Comparison of ENCODE assay signal across 10 cellular contexts in the genomic region with DNA sequence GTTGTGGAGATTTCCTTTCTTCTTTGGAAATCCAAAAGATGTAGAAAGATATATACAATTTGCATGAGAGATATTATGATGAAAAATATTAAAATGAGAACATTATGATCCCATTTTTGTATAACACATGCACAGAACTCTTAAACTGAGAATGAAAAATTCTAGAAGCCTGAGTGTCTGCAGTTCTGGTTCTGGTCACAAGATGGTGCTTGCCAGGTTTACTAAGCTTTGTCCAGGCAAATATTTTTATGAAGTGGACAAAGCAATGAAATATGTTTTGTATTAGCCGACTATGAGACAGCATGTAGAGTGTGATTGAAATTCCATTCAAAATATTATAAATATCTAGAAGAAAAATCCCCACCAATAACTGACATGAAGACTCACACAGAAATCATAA. TPM values are rescaled to one million over a fixed set of nuclear protein-coding genes. Genes with fewer than 3 reads are reported as not detected.
DNase-seq lines count a peak whose midpoint lies in the region; ATAC-seq and TF ChIP-seq lines count a peak whose summit lies in the region.
"Had no signal": no experiment of that assay in that cellular context is flagged by ENCODE, and none has a peak within 500 bp of the region (broad histone marks: within the 10 kb centered on the region; RNA-seq: fewer than 3 reads in every experiment).

No MANE protein-coding gene starts in this region.

- in situ Hi-C loops in IMR-90 (cut with MboI; ENCODE audit: low sequenced_read_pairs), result no loop called here

- intact Hi-C loops in IMR-90 (cut with micrococcal nuclease) (no loop called here), breast epithelium (cut with DNase I; ENCODE audit: low total_unique reads) (no loop called here)

- H2BK120ac ChIP-seq in IMR-90 (ENCODE audit: low read depth, low read length) (no peak overlapping the region), mesenchymal stem cell (ENCODE audit: low read depth, low read length) (no peak overlapping the region)

- H2AK9ac ChIP-seq in IMR-90 (replicated peaks; ENCODE audit: low read depth, low read length, poor library complexity), result no peak overlapping the region

- DNase-seq in BE2C (no peak), IMR-90 (no peak), breast epithelium (ENCODE audit: low spot score in 2 of 2) (no peak), mesenchymal stem cell (peak; percentile 15), SK-N-DZ (ENCODE audit: low spot score) (no peak), NCI-H2107 treated with DMSO at 0.1 percent for 48 hours (lab: John Stamatoyannopoulos, UW; ENCODE audit: unreplicated experiment) (no peak)
- no peak for DNase-seq in effector CD4-positive, alpha-beta T cell
- DNase-seq in stimulated activated CD4-positive, alpha-beta T cell treated with anti-CD3 and anti-CD28 coated beads, Interleukin-2, amount 100 ng/mL, for 48 hours, result no peak
- DNase-seq: KBM-7 had no signal

- H3K36me3 ChIP-seq in BE2C (no peaks in the 10 kb centered on the region), IMR-90 (ENCODE audit: control insufficient read depth, insufficient read depth, low read length) (no peaks in the 10 kb centered on the region), breast epithelium (no peaks in the 10 kb centered on the region), mesenchymal stem cell (ENCODE audit: control insufficient read depth in 1 of 2, insufficient read depth in 2 of 2, low read depth in 1 of 2, low read length in 2 of 2) (no peaks in the 10 kb centered on the region)

- H3K56ac ChIP-seq in IMR-90 (ENCODE audit: extremely low read depth, insufficient read depth, low read length), result no peak overlapping the region

- POLR2A ChIA-PET in IMR-90 (lab: Charles Lee; ENCODE audit: unreplicated experiment), result no interaction called here

- H3K9me1 ChIP-seq in IMR-90 (ENCODE audit: insufficient read depth, low read length), result no peaks in the 10 kb centered on the region

- H3K4me1 ChIP-seq in BE2C (no peaks in the 10 kb centered on the region), IMR-90 (ENCODE audit: control insufficient read depth, insufficient read depth, low read length) (no peaks in the 10 kb centered on the region), breast epithelium (no peaks in the 10 kb centered on the region), mesenchymal stem cell (ENCODE audit: control insufficient read depth, insufficient read depth, low read depth, low read length) (no peaks in the 10 kb centered on the region)

- H2AFZ ChIP-seq in IMR-90 (replicated peaks; ENCODE audit: low read length, poor library complexity) (no peak overlapping the region), mesenchymal stem cell (ENCODE audit: low read depth, low read length) (no peak overlapping the region)

- H3K9me3 ChIP-seq in BE2C (no peaks in the 10 kb centered on the region), IMR-90 (ENCODE audit: control insufficient read depth, insufficient read depth, low read length) (no peaks in the 10 kb centered on the region), breast epithelium (no peaks in the 10 kb centered on the region), mesenchymal stem cell (ENCODE audit: control insufficient read depth, low read length) (no peaks in the 10 kb centered on the region)
- H3K9me3 ChIP-seq: mucosa of descending colon had no signal

- dilution Hi-C loops in IMR-90 (cut with HindIII; ENCODE audit: low sequenced_read_pairs, unreplicated experiment), result no loop called here

- TF ChIP-seq POLR2A in IMR-90 (IDR thresholded peaks at IDR 0.05; ENCODE audit: low read depth, low read length) (no peak), breast epithelium (IDR thresholded peaks at IDR 0.05) (no peak)

- H4K91ac ChIP-seq in IMR-90 (ENCODE audit: insufficient read depth, low read depth, low read length), result no peak overlapping the region
- no peak overlapping the region for H4K91ac ChIP-seq in mesenchymal stem cell (ENCODE audit: low read length)

- WGBS in IMR-90 (ENCODE audit: extremely low coverage in 2 of 2, insufficient read length in 1 of 2), 2 experiments, result no CpG with 5 or more reads among the region's 1 CpG
- no CpG with 5 or more reads among the region's 1 CpG for WGBS in mesenchymal stem cell

- H3K23ac ChIP-seq in IMR-90 (ENCODE audit: low read depth, low read length) (no peak overlapping the region), mesenchymal stem cell (ENCODE audit: low read length in 2 of 2) (no peak overlapping the region)

- H3K27me3 ChIP-seq in BE2C, result no peaks in the 10 kb centered on the region
- H3K27me3 ChIP-seq in IMR-90 (ENCODE audit: control insufficient read depth, insufficient read depth, low read length), result peaks cover 3% of the 10 kb centered on the region; the same call in 1 of the 2 replicates
- peaks cover 0 to 16% of the 10 kb centered on the region in 2 donors for H3K27me3 ChIP-seq in breast epithelium
- peaks cover 0 to 17% of the 10 kb centered on the region in 2 experiments for H3K27me3 ChIP-seq in mesenchymal stem cell (ENCODE audit: control insufficient read depth in 1 of 2, insufficient read depth in 1 of 2, low read length in 2 of 2)

- H4K8ac ChIP-seq in IMR-90 (ENCODE audit: low read depth in 2 of 2, low read length in 2 of 2) (no peak overlapping the region), mesenchymal stem cell (ENCODE audit: low read length) (no peak overlapping the region)

- H2AK5ac ChIP-seq in IMR-90 (ENCODE audit: low read depth, low read length) (no peak overlapping the region), mesenchymal stem cell (ENCODE audit: low read length, severe bottlenecking) (no peak overlapping the region)

- H3K27ac ChIP-seq in IMR-90 (ENCODE audit: insufficient read depth, low read length), result no peak overlapping the region
- no peak overlapping the region for H3K27ac ChIP-seq in breast epithelium
- H3K27ac ChIP-seq in mesenchymal stem cell (ENCODE audit: low read length, poor library complexity, severe bottlenecking), result no peak overlapping the region

- no peak overlapping the region for H3K4ac ChIP-seq in IMR-90 (ENCODE audit: low read depth, low read length)
- H3K4ac ChIP-seq in mesenchymal stem cell (ENCODE audit: low read depth in 1 of 2, low read length in 2 of 2), result no peak overlapping the region

- no peak for TF ChIP-seq RAD21 in IMR-90 (IDR thresholded peaks at IDR 0.05; ENCODE audit: low read length)

- no peak overlapping the region for H3K9ac ChIP-seq in IMR-90 (ENCODE audit: low read depth, low read length)
- no peak overlapping the region for H3K9ac ChIP-seq in mesenchymal stem cell (ENCODE audit: low read length)

- H2BK15ac ChIP-seq in IMR-90 (ENCODE audit: low read depth, low read length) (no peak overlapping the region), mesenchymal stem cell (ENCODE audit: low read depth, poor library complexity, severe bottlenecking) (no peak overlapping the region)

- H3K4me3 ChIP-seq in BE2C (ENCODE audit: low read depth, low read length) (no peak overlapping the region), IMR-90 (ENCODE audit: insufficient read depth, low read depth, low read length) (no peak overlapping the region), breast epithelium (no peak overlapping the region), mesenchymal stem cell (ENCODE audit: insufficient read depth in 1 of 2, low read depth in 1 of 2, low read length in 2 of 2) (no peak overlapping the region)
- H3K4me3 ChIP-seq: mucosa of descending colon had no signal

- H3K18ac ChIP-seq in IMR-90 (ENCODE audit: low read depth, low read length), result no peak overlapping the region
- H3K18ac ChIP-seq in mesenchymal stem cell (ENCODE audit: low read depth in 1 of 2, low read length in 2 of 2), result no peak overlapping the region

- no peak for ATAC-seq in IMR-90 (ENCODE audit: low read depth)
- ATAC-seq: mucosa of descending colon had no signal

- H2BK12ac ChIP-seq in mesenchymal stem cell (ENCODE audit: low read length in 2 of 2), result no peak overlapping the region

- no peak overlapping the region for H3K4me2 ChIP-seq in IMR-90 (ENCODE audit: low read depth, low read length)
- H3K4me2 ChIP-seq in mesenchymal stem cell (ENCODE audit: low read length, poor library complexity, severe bottlenecking), result no peak overlapping the region

- H2BK5ac ChIP-seq in IMR-90 (ENCODE audit: low read depth, low read length, poor library complexity, severe bottlenecking) (no peak overlapping the region), mesenchymal stem cell (ENCODE audit: low read depth, low read length, poor library complexity, severe bottlenecking) (no peak overlapping the region)

- H2BK20ac ChIP-seq in IMR-90 (ENCODE audit: low read depth, low read length), result no peak overlapping the region

- peak; percentile 26 for TF ChIP-seq CTCF in BE2C (IDR thresholded peaks at IDR 0.05; ENCODE audit: low read depth, low read length)
- TF ChIP-seq CTCF in IMR-90 (conservative IDR thresholded peaks at IDR 0.05; ENCODE audit: low read depth, low read length), result peak; percentile 28; the same call in 1 of the 2 replicates
- TF ChIP-seq CTCF in breast epithelium (IDR thresholded peaks at IDR 0.05), result peak in 2 of 3 donors; percentile 20 to 37

- no peaks in the 10 kb centered on the region for H4K20me1 ChIP-seq in IMR-90 (ENCODE audit: insufficient read depth, low read length)

- H3K79me1 ChIP-seq in IMR-90 (ENCODE audit: low read depth in 1 of 2, low read length in 2 of 2) (no peaks in the 10 kb centered on the region), mesenchymal stem cell (replicated peaks; ENCODE audit: low read length, poor library complexity, severe bottlenecking) (no peaks in the 10 kb centered on the region)

- H4K5ac ChIP-seq in IMR-90 (ENCODE audit: low read depth, low read length), result no peak overlapping the region

- no TSS peak for BruUV-seq in IMR-90 (replicated peaks; lab: Mats Ljungman, UMichigan)

- no peak overlapping the region for H3K14ac ChIP-seq in IMR-90 (replicated peaks; ENCODE audit: low read depth, low read length)
- no peak overlapping the region for H3K14ac ChIP-seq in mesenchymal stem cell (ENCODE audit: low read length in 2 of 2)

- CTCF ChIA-PET in IMR-90 (lab: Yijun Ruan, JAX), result interaction anchor here (0.6 kb wide), 1 partner anchor 27 kb away, joined by 3 read pairs; no protein-coding TSS in a partner anchor

TF ChIP-seq in IMR-90, 13 proteins besides CTCF, POLR2A, EP300 and RAD21 (continues in another document):
- TF ChIP-seq BHLHE40 (IDR thresholded peaks at IDR 0.05; ENCODE audit: low read depth, low read length), result no peak

RNA-seq across cellular contexts. Expression of gene PWWP3B, which starts 2.2 kb away (rescaled TPM):
- polyA plus RNA-seq in BE2C (2012; ENCODE audit: insufficient read depth, insufficient read length, low read depth), result not detected
- not detected in 2 replicates for total RNA-seq in IMR-90 (2012; rRNA removed)
- polyA plus RNA-seq in IMR-90 (2012; rRNA removed), result not detected in 2 replicates
- polyA plus RNA-seq in IMR-90 (2012; cell fraction: cytosol; rRNA removed), result not detected in 2 replicates
- not detected in 2 replicates for polyA plus RNA-seq in IMR-90 (2012; cell fraction: nucleus; rRNA removed; ENCODE audit: low replicate concordance)
- total RNA-seq in breast epithelium, result 10 to 100 TPM in 1 of 3 donors, 1 to 10 TPM in 2; 2.6 to 13.9 (median 7.0) TPM
- polyA plus RNA-seq in mesenchymal stem cell (2013, experiment 1 of 2), result 0.76 TPM
- polyA plus RNA-seq in mesenchymal stem cell (2013, experiment 2 of 2), result 0.85 TPM
- 0.02 TPM in 1 of 2 replicates, not detected in the other for polyA plus RNA-seq in SK-N-DZ (2014; cell fraction: cytosol; rRNA removed)
- polyA plus RNA-seq in SK-N-DZ (2014; cell fraction: nucleus; rRNA removed), result not detected in 2 replicates
